8 cellular contexts compared by ENCODE assay signal in genomic region chr15:59492389-59493377, GRCh38. TPM values are rescaled to one million over a fixed set of nuclear protein-coding genes. Genes with fewer than 3 reads are reported as not detected.
A peak's percentile ranks its signal among the peaks of the same experiment; 100 is the strongest.
DNase-seq lines count a peak whose midpoint lies in the region; ATAC-seq, FAIRE-seq and TF ChIP-seq lines count a peak whose summit lies in the region.

No MANE protein-coding gene starts in this region.

- TF ChIP-seq CTCF in pancreas (IDR thresholded peaks at IDR 0.05) (peak; percentile 47 to 80 (median 72)), type B pancreatic cell (conservative IDR thresholded peaks at IDR 0.05) (peak; percentile 93)

- H3K4me1 Mint-ChIP-seq in type B pancreatic cell (ENCODE audit: unreplicated experiment): peaks cover 6% of the 10 kb centered on the region

- no peaks in the 10 kb centered on the region for H3K36me3 Mint-ChIP-seq in type B pancreatic cell

- 0 out of 2 replicates have a peak, but pooled peaks cover 2% of the 10 kb centered on the region for H3K9me3 ChIP-seq in SJSA1 (replicated peaks)
- no peaks in the 10 kb centered on the region for H3K9me3 ChIP-seq in pancreas

- ATAC-seq in pancreas (peak; percentile 99 to 100 (median 100)), HG02870 (IDR thresholded peaks at IDR 0.05; ENCODE audit: unreplicated experiment) (no peak)

- H3K4me3 Mint-ChIP-seq in type B pancreatic cell: no peak overlapping the region

- no peaks in the 10 kb centered on the region for H3K36me3 ChIP-seq in SJSA1
- no peaks in the 10 kb centered on the region for H3K36me3 ChIP-seq in pancreas

- H3K27me3 Mint-ChIP-seq in type B pancreatic cell: peaks cover 12% of the 10 kb centered on the region

- intact Hi-C loops in pancreas (cut with DNase I): loop anchor here in 2 of 3 donors (10.0 kb wide), 4 partner anchors 248 to 518 kb away; no protein-coding TSS in a partner anchor

- H3K4me1 ChIP-seq in SJSA1 (replicated peaks) (peaks cover 5% of the 10 kb centered on the region), pancreas (no peaks in the 10 kb centered on the region)

- H3K27me3 ChIP-seq in SJSA1 (replicated peaks) (no peaks in the 10 kb centered on the region), pancreas (no peaks in the 10 kb centered on the region)

- H3K9me3 Mint-ChIP-seq in type B pancreatic cell: no peaks in the 10 kb centered on the region

- 6% methylated on average over 11 of the region's 11 CpGs for WGBS in pancreas, 2 donors

- H3K27ac Mint-ChIP-seq in type B pancreatic cell: no peak overlapping the region

- H3K4me3 ChIP-seq in SJSA1: no peak overlapping the region
- H3K4me3 ChIP-seq in pancreas: no peak overlapping the region

- FAIRE-seq in pancreas (lab: Jason Lieb, UNC): no peak

- DNase-seq in ELR (ENCODE audit: low read depth) (peak; percentile 77), LHCN-M2 (ENCODE audit: low read depth) (peak; percentile 68), SJSA1 (ENCODE audit: low read depth in 1 of 2, low spot score in 2 of 2) (peak; percentile 61 to 68), glomerular visceral epithelial cell (ENCODE audit: extremely low spot score) (peak; percentile 77), pancreas (peak in 5 of 6 donors; percentile 37 to 69 (median 45)), type B pancreatic cell (ENCODE audit: extremely low spot score, unreplicated experiment) (peak; percentile 72)
- DNase-seq in activated naive CD4-positive, alpha-beta T cell treated with Interleukin-2 at 50 U/mL for 16 hours: peak; percentile 53

- no peak overlapping the region for H3K27ac ChIP-seq in SJSA1
- no peak overlapping the region for H3K27ac ChIP-seq in pancreas

RNA-seq across cellular contexts. Expression of gene FAM81A, which starts 54.7 kb away (rescaled TPM):
- total RNA-seq in LHCN-M2 (2014; rRNA removed) (under 0.01 and 0.06 TPM in 2 replicates), pancreas (1 to 10 TPM in 1 of 6 donors, under 1 TPM in 5; 0.51 to 2.2 (median 0.68) TPM), type B pancreatic cell (ENCODE audit: low replicate concordance) (0.67 and 1.4 TPM in 2 replicates)
- polyA plus RNA-seq in LHCN-M2 (2012): 0.39 TPM
- total RNA-seq in SJSA1 (2014; rRNA removed; shearing (Covaris generic)): 1.6 and 2.8 TPM in 2 replicates
- polyA plus RNA-seq in pancreas: under 1 TPM; 0.34 to 0.63 TPM
